ENCODE assay signal across 15 cellular contexts in genomic region chr2:38692636-38693318, GRCh38. TPM values are rescaled to one million over a fixed set of nuclear protein-coding genes. Genes with fewer than 3 reads are reported as not detected.
DNase-seq lines count a peak whose midpoint lies in the region; ATAC-seq, FAIRE-seq and TF ChIP-seq lines count a peak whose summit lies in the region.
"Had no signal": no experiment of that assay in that cellular context is flagged by ENCODE, and none has a peak within 500 bp of the region (broad histone marks: within the 10 kb centered on the region; RNA-seq: fewer than 3 reads in every experiment).

No MANE protein-coding gene starts in this region.

- H3K9me3 ChIP-seq in left lung (no peaks in the 10 kb centered on the region), transverse colon (no peaks in the 10 kb centered on the region)

- peaks cover 59% of the 10 kb centered on the region for H3K4me1 Mint-ChIP-seq in activated T-cell treated with anti-CD3 and anti-CD28 coated beads, Interleukin-2, amount 50 U/mL, for 72 hours (ENCODE audit: low read depth)
- H3K4me1 Mint-ChIP-seq in activated CD4-positive, alpha-beta memory T cell treated with anti-CD3 and anti-CD28 coated beads, Interleukin-2, amount 10 ng/mL, durations not matched to agents 7 days and 5 days = peaks cover 80% of the 10 kb centered on the region

- no peaks in the 10 kb centered on the region for H3K27me3 Mint-ChIP-seq in activated T-cell treated with anti-CD3 and anti-CD28 coated beads, Interleukin-2, amount 50 U/mL, for 72 hours (ENCODE audit: low read depth)
- no peaks in the 10 kb centered on the region for H3K27me3 Mint-ChIP-seq in activated CD4-positive, alpha-beta memory T cell treated with anti-CD3 and anti-CD28 coated beads, Interleukin-2, amount 10 ng/mL, durations not matched to agents 7 days and 5 days
- H3K27me3 Mint-ChIP-seq: stimulated activated naive CD8-positive, alpha-beta T cell treated with anti-CD3 and anti-CD28 coated beads, Interleukin-15, amount 100 ng/mL, for 72 hours had no signal

- FAIRE-seq in urothelium cell line (lab: Jason Lieb, UNC) = no peak
- FAIRE-seq: kidney had no signal

- H3K4me3 ChIP-seq in left lung (no peak overlapping the region), transverse colon (no peak overlapping the region)

- CTCF ChIA-PET in activated CD4-positive, alpha-beta memory T cell treated with anti-CD3 and anti-CD28 coated beads, Interleukin-2, amount 10 ng/mL, durations not matched to agents 7 days and 5 days (lab: Charles Lee) = interaction anchor here (1.4 to 4.2 kb wide), 6 partner anchors 11 to 111 kb away, joined by 5 to 19 read pairs (median 8); no protein-coding TSS in a partner anchor

- peak overlapping the region in 1 of 2 donors; percentile 57 for H3K4me3 Mint-ChIP-seq in activated T-cell treated with anti-CD3 and anti-CD28 coated beads, Interleukin-2, amount 50 U/mL, for 72 hours
- no peak overlapping the region for H3K4me3 Mint-ChIP-seq in activated CD4-positive, alpha-beta memory T cell treated with anti-CD3 and anti-CD28 coated beads, Interleukin-2, amount 10 ng/mL, durations not matched to agents 7 days and 5 days
- H3K4me3 Mint-ChIP-seq: stimulated activated naive CD8-positive, alpha-beta T cell treated with anti-CD3 and anti-CD28 coated beads, Interleukin-15, amount 100 ng/mL, for 72 hours had no signal

- H3K27me3 ChIP-seq in left lung = no peaks in the 10 kb centered on the region
- no peaks in the 10 kb centered on the region for H3K27me3 ChIP-seq in transverse colon

- peak overlapping the region in 1 of 2 donors; percentile 23 for H3K27ac ChIP-seq in left lung
- H3K27ac ChIP-seq in transverse colon = no peak overlapping the region

- H3K27ac Mint-ChIP-seq in activated T-cell treated with anti-CD3 and anti-CD28 coated beads, Interleukin-2, amount 50 U/mL, for 72 hours = peak overlapping the region; percentile 69
- peak overlapping the region; percentile 58 for H3K27ac Mint-ChIP-seq in activated CD4-positive, alpha-beta memory T cell treated with anti-CD3 and anti-CD28 coated beads, Interleukin-2, amount 10 ng/mL, durations not matched to agents 7 days and 5 days

- peaks cover 0 to 15% of the 10 kb centered on the region in 2 donors for H3K36me3 ChIP-seq in left lung
- peaks cover 0 to 26% (median 4%) of the 10 kb centered on the region in 4 donors for H3K36me3 ChIP-seq in transverse colon

- no peak for ATAC-seq in activated T-cell treated with anti-CD3 and anti-CD28 coated beads, Interleukin-2, amount 50 U/mL, for 72 hours (replicated peaks in 1 of 2)
- peak; percentile 81 for ATAC-seq in left lung
- no peak for ATAC-seq in GM19324 (IDR thresholded peaks at IDR 0.05; ENCODE audit: low FRiP score, unreplicated experiment)
- ATAC-seq: stimulated activated naive CD8-positive, alpha-beta T cell treated with anti-CD3 and anti-CD28 coated beads, Interleukin-15, amount 100 ng/mL, for 72 hours had no signal

- POLR2A ChIA-PET in activated CD4-positive, alpha-beta memory T cell treated with anti-CD3 and anti-CD28 coated beads, Interleukin-2, amount 10 ng/mL, durations not matched to agents 7 days and 5 days (lab: Charles Lee) = interaction anchor here (0.7 to 2.9 kb wide), 12 partner anchors 10 to 96 kb away, joined by 3 to 28 read pairs (median 4); partner anchors contain the start of genes GALM and SRSF7

- H3K9me3 Mint-ChIP-seq in activated T-cell treated with anti-CD3 and anti-CD28 coated beads, Interleukin-2, amount 50 U/mL, for 72 hours = no peaks in the 10 kb centered on the region
- H3K9me3 Mint-ChIP-seq in activated CD4-positive, alpha-beta memory T cell treated with anti-CD3 and anti-CD28 coated beads, Interleukin-2, amount 10 ng/mL, durations not matched to agents 7 days and 5 days = no peaks in the 10 kb centered on the region
- H3K9me3 Mint-ChIP-seq: stimulated activated naive CD8-positive, alpha-beta T cell treated with anti-CD3 and anti-CD28 coated beads, Interleukin-15, amount 100 ng/mL, for 72 hours had no signal

- DNase-seq in activated T-cell treated with anti-CD3 and anti-CD28 coated beads, Interleukin-2, amount 50 U/mL, for 72 hours = no peak
- DNase-seq in activated T-cell treated with anti-CD3 and anti-CD28 coated beads, Interleukin-2, amount 50 U/mL, for 1 hour = no peak
- no peak for DNase-seq in activated CD4-positive, alpha-beta memory T cell treated with anti-CD3 and anti-CD28 coated beads, Interleukin-2, amount 10 ng/mL, durations not matched to agents 7 days and 5 days
- DNase-seq in left lung (peak in 1 of 2 donors; percentile 37), transverse colon (peak; percentile 22), urothelium cell line (ENCODE audit: low spot score) (no peak), NCI-H1417 treated with DMSO at 0.1 percent for 48 hours (lab: John Stamatoyannopoulos, UW) (no peak)
- DNase-seq: activated T-cell treated with anti-CD3 and anti-CD28 coated beads, Interleukin-2, amount 50 U/mL, for 48 hours; GDM1; kidney; NCI-H1436 treated with DMSO at 0.1 percent for 48 hours; stimulated activated CD4-positive, alpha-beta T cell treated with anti-CD3 and anti-CD28 coated beads, Interleukin-1b, Interleukin-23, amount 100 ng/mL, for 48 hours; stimulated activated naive CD8-positive, alpha-beta T cell treated with anti-CD3 and anti-CD28 coated beads, Interleukin-15, amount 100 ng/mL, for 72 hours; T-helper 9 cell had no signal

- 69 to 70% methylated on average over 4 to 8 of the region's 8 CpGs for WGBS in transverse colon (ENCODE audit: low coverage in 1 of 2), 2 donors

- peaks cover 18 to 58% of the 10 kb centered on the region in 2 donors for H3K36me3 Mint-ChIP-seq in activated T-cell treated with anti-CD3 and anti-CD28 coated beads, Interleukin-2, amount 50 U/mL, for 72 hours (ENCODE audit: insufficient read depth in 2 of 2)
- peaks cover 85% of the 10 kb centered on the region for H3K36me3 Mint-ChIP-seq in activated CD4-positive, alpha-beta memory T cell treated with anti-CD3 and anti-CD28 coated beads, Interleukin-2, amount 10 ng/mL, durations not matched to agents 7 days and 5 days (ENCODE audit: low read depth)

- intact Hi-C loops in left lung (cut with DNase I) = no loop called here
- intact Hi-C loops in transverse colon (cut with DNase I; ENCODE audit: low total_unique reads) = no loop called here

- no peak for TF ChIP-seq EP300 in transverse colon (IDR thresholded peaks at IDR 0.05; ENCODE audit: low read depth)

- peaks cover 7 to 12% of the 10 kb centered on the region in 2 donors for H3K4me1 ChIP-seq in left lung
- H3K4me1 ChIP-seq in transverse colon = peaks cover 0 to 32% (median 18%) of the 10 kb centered on the region in 4 donors

- no peak for TF ChIP-seq CTCF in left lung (IDR thresholded peaks at IDR 0.05)
- no peak for TF ChIP-seq CTCF in transverse colon (IDR thresholded peaks at IDR 0.05)

- in situ Hi-C loops in transverse colon (cut with MboI; ENCODE audit: low pct_ligation_motif_present in 1 of 4, low pct_unique_long_range_greater_than_20kb in 1 of 4, low sequenced_read_pairs in 3 of 4) = no loop called here

- no peak for TF ChIP-seq POLR2A in transverse colon (IDR thresholded peaks at IDR 0.05)

RNA-seq across cellular contexts. Expression of gene GALM, which starts 26.9 kb away (rescaled TPM):
- total RNA-seq in activated T-cell treated with anti-CD3 and anti-CD28 coated beads, Interleukin-2, amount 50 U/mL, for 72 hours = 100 to 1,000 TPM in 1 of 2 donors, 10 to 100 TPM in 1; 97.8 to 114 TPM
- total RNA-seq in activated CD4-positive, alpha-beta memory T cell treated with anti-CD3 and anti-CD28 coated beads, Interleukin-2, amount 10 ng/mL, durations not matched to agents 7 days and 5 days = 10 to 100 TPM; 94.7 to 97.4 TPM
- total RNA-seq in left lung = 10 to 100 TPM; 12.8 to 21.3 TPM
- 10 to 100 TPM; 35.5 to 80.6 (median 70.9) TPM for total RNA-seq in transverse colon

RNA-seq across cellular contexts. Expression of gene SRSF7, which starts 58.4 kb away (rescaled TPM):
- 100 to 1,000 TPM; 258 to 264 TPM for total RNA-seq in activated T-cell treated with anti-CD3 and anti-CD28 coated beads, Interleukin-2, amount 50 U/mL, for 72 hours
- total RNA-seq in activated CD4-positive, alpha-beta memory T cell treated with anti-CD3 and anti-CD28 coated beads, Interleukin-2, amount 10 ng/mL, durations not matched to agents 7 days and 5 days = 100 to 1,000 TPM; 243 to 249 TPM
- total RNA-seq in left lung = 100 to 1,000 TPM in 1 of 2 donors, 10 to 100 TPM in 1; 83.3 to 139 TPM
- 100 to 1,000 TPM in 2 of 4 donors, 10 to 100 TPM in 2; 75.6 to 153 (median 95.0) TPM for total RNA-seq in transverse colon
